In genomic region chr6:66134021-66134420, GRCh38 we compare ENCODE assay signal across 24 cellular contexts.
"Had no signal": no experiment of that assay in that cellular context is flagged by ENCODE, and none has a peak within 500 bp of the region (broad histone marks: within the 10 kb centered on the region; RNA-seq: fewer than 3 reads in every experiment).

No MANE protein-coding gene starts in this region.

- H3K9me3 ChIP-seq: ovary, psoas muscle, right lobe of liver, thoracic aorta, thyroid gland, transverse colon, vagina had no signal

- H3K4me3 ChIP-seq: neural progenitor cell, ovary, psoas muscle, right lobe of liver, sigmoid colon, stomach, thoracic aorta, thyroid gland, transverse colon, upper lobe of left lung, vagina had no signal

- H3K27me3 ChIP-seq: neural progenitor cell, ovary, right lobe of liver, sigmoid colon, stomach, thyroid gland, transverse colon, upper lobe of left lung, vagina had no signal

- H3K4me2 ChIP-seq: neural progenitor cell had no signal

- DNase-seq: naive thymus-derived CD4-positive, alpha-beta T cell; natural killer cell; occipital lobe; ovary; posterior cingulate gyrus; psoas muscle; right cardiac atrium; right lobe of liver; sigmoid colon; small intestine; stimulated activated CD4-positive, alpha-beta T cell treated with anti-CD3 and anti-CD28 coated beads, Interleukin-15, amount 100 ng/mL, for 24 hours; stimulated activated CD4-positive, alpha-beta T cell treated with anti-CD3 and anti-CD28 coated beads, Interleukin-2, amount 100 ng/mL, for 24 hours; stimulated activated CD4-positive, alpha-beta T cell treated with anti-CD3 and anti-CD28 coated beads, Interleukin-2, amount 100 ng/mL, for 48 hours; stimulated activated CD4-positive, alpha-beta T cell treated with anti-CD3 and anti-CD28 coated beads, Interleukin-4, amount 100 ng/mL, for 24 hours; stimulated activated naive B cell treated with anti-CD40 and anti-IgM and Interleukin-4, amounts not matched to agents 10 μg/mL and 1 μg/mL and 100 μg/mL, for 72 hours; stimulated activated naive CD4-positive, alpha-beta T cell treated with Interleukin-2 at 50 U/mL for 16 hours; stomach; thyroid gland; transverse colon; upper lobe of left lung had no signal

- H3K4me1 ChIP-seq: neural progenitor cell, parathyroid adenoma, psoas muscle, right lobe of liver, sigmoid colon, stomach, thyroid gland, transverse colon, upper lobe of left lung, vagina had no signal

- H2AFZ ChIP-seq: neural progenitor cell, parathyroid adenoma had no signal

- H3K27ac ChIP-seq: neural progenitor cell, ovary, parathyroid adenoma, psoas muscle, right lobe of liver, sigmoid colon, stomach, thoracic aorta, thyroid gland, transverse colon, upper lobe of left lung, vagina had no signal

- H3K36me3 ChIP-seq: neural progenitor cell, ovary, right lobe of liver, sigmoid colon, stomach, thoracic aorta, thyroid gland, transverse colon, upper lobe of left lung, vagina had no signal

- H3K79me2 ChIP-seq: parathyroid adenoma had no signal

- H3K9ac ChIP-seq: neural progenitor cell, parathyroid adenoma had no signal
